Comparison of ENCODE assay signal across 23 cellular contexts in the genomic region with DNA sequence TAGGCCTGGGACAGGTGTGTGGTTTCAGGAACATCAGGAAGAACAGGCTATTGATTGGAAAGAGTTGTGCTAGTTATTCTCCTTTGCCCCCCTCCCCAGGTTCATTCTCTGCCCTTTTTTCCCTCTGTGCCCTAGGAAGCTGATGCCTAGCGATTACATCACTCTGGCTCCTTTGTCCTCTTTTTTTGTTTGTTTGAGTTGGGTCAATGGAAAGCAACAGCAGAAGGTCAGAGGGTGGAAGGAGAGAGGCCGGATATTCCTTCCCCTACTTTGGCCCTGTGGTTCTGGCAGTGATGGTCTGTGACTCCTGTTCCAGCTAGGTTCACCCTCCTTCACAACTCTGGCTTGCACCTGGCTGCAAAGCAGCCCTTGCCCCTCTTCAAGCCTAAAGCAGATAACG. TPM values are rescaled to one million over a fixed set of nuclear protein-coding genes. Genes with fewer than 3 reads are reported as not detected.
"Had no signal": no experiment of that assay in that cellular context is flagged by ENCODE, and none has a peak within 500 bp of the region (broad histone marks: within the 10 kb centered on the region; RNA-seq: fewer than 3 reads in every experiment).

No MANE protein-coding gene starts in this region.

- H3K9me3 ChIP-seq: mucosa of descending colon, pancreas, spleen, testis, transverse colon had no signal

- H3K79me2 ChIP-seq: hepatocyte had no signal

- H3K27ac Mint-ChIP-seq: dendritic cell treated with granulocyte-macrophage colony-stimulating factor and Interleukin-4, amounts not matched to agents 40 ng/mL and 50 ng/mL, for 4 days; progenitor cell of endocrine pancreas; stimulated activated naive B cell treated with anti-CD40 and anti-IgM and Interleukin-4, amounts not matched to agents 10 μg/mL and 1 μg/mL and 100 μg/mL, for 72 hours had no signal

- H2AFZ ChIP-seq: hepatocyte had no signal

- H3K27me3 Mint-ChIP-seq: dendritic cell treated with granulocyte-macrophage colony-stimulating factor and Interleukin-4, amounts not matched to agents 40 ng/mL and 50 ng/mL, for 4 days; progenitor cell of endocrine pancreas; stimulated activated naive B cell treated with anti-CD40 and anti-IgM and Interleukin-4, amounts not matched to agents 10 μg/mL and 1 μg/mL and 100 μg/mL, for 72 hours; stimulated activated naive CD8-positive, alpha-beta T cell treated with anti-CD3 and anti-CD28 coated beads, Interleukin-15, amount 100 ng/mL, for 72 hours had no signal

- H3K4me2 ChIP-seq: hepatocyte had no signal

- H3K4me3 ChIP-seq: hepatocyte, mucosa of descending colon, pancreas, spleen, testis, transverse colon had no signal

- DNase-seq: cerebellar nuclear complex; erythroblast; foreskin keratinocyte; kidney; left cardiac atrium; mammary epithelial cell; mucosa of descending colon; natural killer cell; occipital lobe; pancreas; retina; spleen; stimulated activated CD4-positive, alpha-beta T cell treated with anti-CD3 and anti-CD28 coated beads, Interleukin-15, amount 100 ng/mL, for 24 hours; stimulated activated CD4-positive, alpha-beta T cell treated with anti-CD3 and anti-CD28 coated beads, Interleukin-1b, Interleukin-23, amount 100 ng/mL, for 48 hours; stimulated activated CD4-positive, alpha-beta T cell treated with anti-CD3 and anti-CD28 coated beads, Interleukin-4, amount 100 ng/mL, for 24 hours; stimulated activated naive B cell treated with anti-CD40 and anti-IgM and Interleukin-4, amounts not matched to agents 10 μg/mL and 1 μg/mL and 100 μg/mL, for 72 hours; stimulated activated naive CD8-positive, alpha-beta T cell treated with anti-CD3 and anti-CD28 coated beads, Interleukin-15, amount 100 ng/mL, for 72 hours; testis; transverse colon had no signal

- ATAC-seq: foreskin keratinocyte; left cardiac atrium; mucosa of descending colon; natural killer cell; pancreas; sciatic nerve; stimulated activated naive B cell treated with anti-CD40 and anti-IgM and Interleukin-4, amounts not matched to agents 10 μg/mL and 1 μg/mL and 100 μg/mL, for 72 hours; stimulated activated naive CD8-positive, alpha-beta T cell treated with anti-CD3 and anti-CD28 coated beads, Interleukin-15, amount 100 ng/mL, for 72 hours had no signal

- H3K4me1 Mint-ChIP-seq: stimulated activated naive CD8-positive, alpha-beta T cell treated with anti-CD3 and anti-CD28 coated beads, Interleukin-15, amount 100 ng/mL, for 72 hours had no signal

- H3K27ac ChIP-seq: foreskin keratinocyte, hepatocyte, pancreas, spleen, testis, transverse colon had no signal

- H3K27me3 ChIP-seq: foreskin keratinocyte, hepatocyte, pancreas, spleen, testis, transverse colon had no signal

- H3K4me3 Mint-ChIP-seq: dendritic cell treated with granulocyte-macrophage colony-stimulating factor and Interleukin-4, amounts not matched to agents 40 ng/mL and 50 ng/mL, for 4 days; natural killer cell; stimulated activated naive B cell treated with anti-CD40 and anti-IgM and Interleukin-4, amounts not matched to agents 10 μg/mL and 1 μg/mL and 100 μg/mL, for 72 hours; stimulated activated naive CD8-positive, alpha-beta T cell treated with anti-CD3 and anti-CD28 coated beads, Interleukin-15, amount 100 ng/mL, for 72 hours had no signal

- H3K9me3 Mint-ChIP-seq: dendritic cell treated with granulocyte-macrophage colony-stimulating factor and Interleukin-4, amounts not matched to agents 40 ng/mL and 50 ng/mL, for 4 days; natural killer cell; stimulated activated naive B cell treated with anti-CD40 and anti-IgM and Interleukin-4, amounts not matched to agents 10 μg/mL and 1 μg/mL and 100 μg/mL, for 72 hours; stimulated activated naive CD8-positive, alpha-beta T cell treated with anti-CD3 and anti-CD28 coated beads, Interleukin-15, amount 100 ng/mL, for 72 hours had no signal

- H3K4me1 ChIP-seq: foreskin keratinocyte, pancreas, spleen had no signal

RNA-seq across cellular contexts. Expression of a gene that starts 18.9 kb away (rescaled TPM):
- polyA plus RNA-seq: mammary epithelial cell had no signal
